ENCODE assay signal across 14 cellular contexts in the genomic region with DNA sequence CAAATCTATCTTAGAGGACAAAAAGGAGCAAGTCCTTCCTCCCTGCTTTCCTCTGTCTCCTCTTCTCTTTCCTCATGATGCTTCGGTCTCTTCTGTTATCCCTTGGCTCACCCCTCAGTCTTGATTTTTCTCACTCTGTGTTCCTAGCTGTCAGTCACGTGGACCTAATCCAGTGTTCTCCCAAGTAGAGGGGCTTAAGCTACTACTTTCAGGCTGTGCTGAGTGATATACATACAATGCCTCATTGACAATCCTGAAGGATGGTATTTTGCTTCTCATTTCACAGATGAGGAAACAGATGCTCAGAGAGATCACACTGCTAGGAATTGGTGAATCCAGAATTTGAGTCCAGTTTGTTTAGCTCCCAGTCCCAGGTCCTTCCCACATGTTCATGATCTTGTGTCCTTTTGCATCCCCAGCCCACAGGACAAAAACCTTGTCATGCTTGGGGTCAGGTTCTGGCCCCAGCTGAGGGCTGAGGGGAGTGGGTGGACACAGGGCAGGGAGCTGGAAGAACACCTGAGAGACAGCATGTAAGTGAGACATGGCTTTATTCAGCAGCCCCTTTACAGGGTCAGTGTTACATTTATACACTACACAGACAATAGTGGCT. TPM values are rescaled to one million over a fixed set of nuclear protein-coding genes. Genes with fewer than 3 reads are reported as not detected.
DNase-seq lines count a peak whose midpoint lies in the region; ATAC-seq, FAIRE-seq and TF ChIP-seq lines count a peak whose summit lies in the region.
"Had no signal": no experiment of that assay in that cellular context is flagged by ENCODE, and none has a peak within 500 bp of the region (broad histone marks: within the 10 kb centered on the region; RNA-seq: fewer than 3 reads in every experiment).

No MANE protein-coding gene starts in this region.

- no peak overlapping the region for H3K9ac ChIP-seq in kidney (ENCODE audit: low read length in 2 of 2)

- no peak for TF ChIP-seq POLR2A in heart left ventricle (IDR thresholded peaks at IDR 0.05)
- no peak for TF ChIP-seq POLR2A in transverse colon (IDR thresholded peaks at IDR 0.05)

- H3K4me1 ChIP-seq in heart left ventricle (peaks cover 0 to 62% (median 26%) of the 10 kb centered on the region in 12 donors), kidney (ENCODE audit: control insufficient read depth in 1 of 2, insufficient read depth in 1 of 2, low read depth in 1 of 2, low read length in 2 of 2) (peaks cover 4 to 16% of the 10 kb centered on the region in 2 donors), transverse colon (peaks cover 12 to 66% (median 21%) of the 10 kb centered on the region in 4 donors)

- H3K9me3 Mint-ChIP-seq in activated T-helper 2 cell treated with anti-CD3 and anti-CD28 coated beads, Interferon-gamma antibody, Interleukin-2, Interleukin-4, amounts not matched to agents 10 μg/mL and 5 μg/mL and 100 μg/mL, durations not matched to agents 14 hours and 24 hours and 36 hours = peaks cover 22% of the 10 kb centered on the region

- no peak for TF ChIP-seq CTCF in heart left ventricle (IDR thresholded peaks at IDR 0.05)
- TF ChIP-seq CTCF in kidney (IDR thresholded peaks at IDR 0.05; ENCODE audit: borderline replicate concordance, extremely low read depth, insufficient read depth) = no peak
- TF ChIP-seq CTCF in transverse colon (IDR thresholded peaks at IDR 0.05) = no peak

- ATAC-seq in heart left ventricle = no peak

- DNase-seq in heart left ventricle (no peak), cardiac septum (ENCODE audit: low spot score) (no peak), kidney (no peak), transverse colon (no peak), LoVo (ENCODE audit: low spot score) (no peak), NCI-H774 (lab: John Stamatoyannopoulos, UW) (no peak)
- DNase-seq in activated T-helper 2 cell treated with anti-CD3 and anti-CD28 coated beads, Interferon-gamma antibody, Interleukin-2, Interleukin-4, amounts not matched to agents 10 μg/mL and 5 μg/mL and 100 μg/mL, durations not matched to agents 14 hours and 24 hours and 36 hours (ENCODE audit: low spot score) = no peak
- DNase-seq in central memory CD4-positive, alpha-beta T cell = no peak
- DNase-seq: DMS153 had no signal

- intact Hi-C loops in heart left ventricle (cut with DNase I) = no loop called here
- intact Hi-C loops in cardiac septum (cut with DNase I) = no loop called here
- intact Hi-C loops in activated T-helper 2 cell treated with anti-CD3 and anti-CD28 coated beads, Interferon-gamma antibody, Interleukin-2, Interleukin-4, amounts not matched to agents 10 μg/mL and 5 μg/mL and 100 μg/mL, durations not matched to agents 14 hours and 24 hours and 36 hours (cut with micrococcal nuclease) = no loop called here
- intact Hi-C loops in kidney (cut with DNase I) = no loop called here
- intact Hi-C loops in transverse colon (cut with DNase I; ENCODE audit: low total_unique reads) = no loop called here

- no peak for FAIRE-seq in kidney (lab: Jason Lieb, UNC)
- FAIRE-seq: colon had no signal

- 70 to 77% (median 73%) methylated on average over 2 of the region's 2 CpGs for WGBS in heart left ventricle, 4 donors
- 80 to 89% methylated on average over 2 of the region's 2 CpGs for WGBS in transverse colon (ENCODE audit: low coverage in 1 of 2), 2 donors

- H3K4me1 Mint-ChIP-seq in activated T-helper 2 cell treated with anti-CD3 and anti-CD28 coated beads, Interferon-gamma antibody, Interleukin-2, Interleukin-4, amounts not matched to agents 10 μg/mL and 5 μg/mL and 100 μg/mL, durations not matched to agents 14 hours and 24 hours and 36 hours (ENCODE audit: low read depth) = peaks cover 43% of the 10 kb centered on the region

- H3K9me3 ChIP-seq in heart left ventricle (no peaks in the 10 kb centered on the region), kidney (ENCODE audit: control insufficient read depth in 1 of 2, low read length in 2 of 2) (no peaks in the 10 kb centered on the region), transverse colon (no peaks in the 10 kb centered on the region)
- H3K9me3 ChIP-seq: MG63, ovary had no signal

- H3K4me3 ChIP-seq in heart left ventricle (no peak overlapping the region), kidney (ENCODE audit: low read length in 2 of 2) (no peak overlapping the region), transverse colon (no peak overlapping the region)
- H3K4me3 ChIP-seq: lung, MG63, ovary, SK-N-MC had no signal

- no peaks in the 10 kb centered on the region for H3K27me3 Mint-ChIP-seq in activated T-helper 2 cell treated with anti-CD3 and anti-CD28 coated beads, Interferon-gamma antibody, Interleukin-2, Interleukin-4, amounts not matched to agents 10 μg/mL and 5 μg/mL and 100 μg/mL, durations not matched to agents 14 hours and 24 hours and 36 hours (ENCODE audit: low read depth)

- no peak for TF ChIP-seq EP300 in transverse colon (IDR thresholded peaks at IDR 0.05; ENCODE audit: low read depth)

- no peak overlapping the region for H3K4me3 Mint-ChIP-seq in activated T-helper 2 cell treated with anti-CD3 and anti-CD28 coated beads, Interferon-gamma antibody, Interleukin-2, Interleukin-4, amounts not matched to agents 10 μg/mL and 5 μg/mL and 100 μg/mL, durations not matched to agents 14 hours and 24 hours and 36 hours (ENCODE audit: low read depth)

- H3K36me3 ChIP-seq in heart left ventricle (no peaks in the 10 kb centered on the region), kidney (ENCODE audit: control insufficient read depth in 1 of 2, insufficient read depth in 2 of 2, low read length in 2 of 2) (no peaks in the 10 kb centered on the region), transverse colon (no peaks in the 10 kb centered on the region)
- H3K36me3 ChIP-seq: MG63, ovary had no signal

- peaks cover 83% of the 10 kb centered on the region for H3K36me3 Mint-ChIP-seq in activated T-helper 2 cell treated with anti-CD3 and anti-CD28 coated beads, Interferon-gamma antibody, Interleukin-2, Interleukin-4, amounts not matched to agents 10 μg/mL and 5 μg/mL and 100 μg/mL, durations not matched to agents 14 hours and 24 hours and 36 hours (ENCODE audit: low read depth)

- H3K27ac ChIP-seq in heart left ventricle = peak overlapping the region in 8 of 12 donors; percentile 7 to 77 (median 58)
- peak overlapping the region; percentile 23 to 66 for H3K27ac ChIP-seq in kidney (ENCODE audit: low read depth in 2 of 2, low read length in 2 of 2)
- peak overlapping the region; percentile 15 to 31 (median 26) for H3K27ac ChIP-seq in transverse colon
- H3K27ac ChIP-seq: SK-N-MC had no signal

- in situ Hi-C loops in transverse colon (cut with MboI; ENCODE audit: low pct_ligation_motif_present in 1 of 4, low pct_unique_long_range_greater_than_20kb in 1 of 4, low sequenced_read_pairs in 3 of 4) = no loop called here

- no peaks in the 10 kb centered on the region for H3K27me3 ChIP-seq in heart left ventricle
- no peaks in the 10 kb centered on the region for H3K27me3 ChIP-seq in transverse colon
- H3K27me3 ChIP-seq: MG63, ovary had no signal

- H3K27ac Mint-ChIP-seq in activated T-helper 2 cell treated with anti-CD3 and anti-CD28 coated beads, Interferon-gamma antibody, Interleukin-2, Interleukin-4, amounts not matched to agents 10 μg/mL and 5 μg/mL and 100 μg/mL, durations not matched to agents 14 hours and 24 hours and 36 hours = peak overlapping the region; percentile 6

RNA-seq across cellular contexts. Expression of a gene that starts 50.5 kb away (rescaled TPM):
- 10 to 100 TPM; 39.3 to 59.5 (median 46.7) TPM for total RNA-seq in heart left ventricle
- 10 to 100 TPM; 17.0 to 20.8 TPM for polyA plus RNA-seq in heart left ventricle
- total RNA-seq in cardiac septum = 65.7 TPM
- total RNA-seq in activated T-helper 2 cell treated with anti-CD3 and anti-CD28 coated beads, Interferon-gamma antibody, Interleukin-2, Interleukin-4, amounts not matched to agents 10 μg/mL and 5 μg/mL and 100 μg/mL, durations not matched to agents 14 hours and 24 hours and 36 hours = 134 and 135 TPM in 2 replicates
- total RNA-seq in kidney = 106 TPM
- 7.2 TPM for polyA plus RNA-seq in kidney (ENCODE audit: insufficient read depth, low read depth, low replicate concordance)
- total RNA-seq in transverse colon = 100 to 1,000 TPM in 3 of 4 donors, 10 to 100 TPM in 1; 86.8 to 362 (median 178) TPM
